24 cellular contexts compared by ENCODE assay signal in the genomic region with DNA sequence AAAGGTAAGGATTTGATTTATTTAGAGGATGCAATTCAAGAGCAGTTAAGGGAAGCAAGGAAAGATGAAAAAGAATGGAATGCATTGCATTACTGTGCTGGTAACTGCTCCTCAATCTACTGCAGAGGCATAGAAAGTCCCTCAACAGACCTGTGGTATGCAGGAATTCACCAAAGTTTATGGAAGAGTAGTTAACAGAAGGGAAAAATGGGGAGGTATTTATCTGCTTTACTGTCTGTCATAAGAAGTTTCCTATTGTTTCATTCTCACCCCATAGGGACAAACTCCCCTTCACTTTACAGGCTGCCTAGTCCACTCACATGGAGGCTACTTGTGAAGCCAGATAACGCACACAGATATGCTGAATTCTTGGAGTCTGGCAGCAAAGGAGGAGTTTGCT.
DNase-seq lines count a peak whose midpoint lies in the region; ATAC-seq, FAIRE-seq and TF ChIP-seq lines count a peak whose summit lies in the region.
"Had no signal": no experiment of that assay in that cellular context is flagged by ENCODE, and none has a peak within 500 bp of the region (broad histone marks: within the 10 kb centered on the region; RNA-seq: fewer than 3 reads in every experiment).

No MANE protein-coding gene starts in this region.

- 0 out of 2 replicates have a peak, but pooled peaks cover 6% of the 10 kb centered on the region for H3K4me1 ChIP-seq in GM23338 (ENCODE audit: insufficient read depth)
- no peaks in the 10 kb centered on the region for H3K4me1 ChIP-seq in NT2/D1 (ENCODE audit: insufficient read depth, insufficient read length)
- H3K4me1 ChIP-seq in H1 (replicated peaks in 1 of 4; ENCODE audit: control insufficient read depth in 3 of 4, insufficient read depth in 4 of 4, low read length in 3 of 4): no peaks in the 10 kb centered on the region; a peak in 2 of 7 replicates
- H3K4me1 ChIP-seq in mesendoderm (ENCODE audit: control insufficient read depth, low read depth, low read length): no peaks in the 10 kb centered on the region
- H3K4me1 ChIP-seq: BLaER1, HAP-1, SJSA1 had no signal

- H4K5ac ChIP-seq in H1 (ENCODE audit: insufficient read length, low read depth, low read length): no peak overlapping the region
- H4K5ac ChIP-seq in mesendoderm (ENCODE audit: low read length): no peak overlapping the region

- peak; percentile 63 for FAIRE-seq in H1 (lab: Jason Lieb, UNC)
- FAIRE-seq: D721Med, GM18507 had no signal

- WGBS in H1 (ENCODE audit: extremely low coverage in 1 of 2, insufficient coverage in 1 of 2, insufficient read length in 1 of 2, insufficient replicate concordance in 2 of 2, low coverage in 1 of 2, low lambda C conversion rate in 2 of 2, missing lambda C conversion rate in 1 of 2), 2 experiments: 60% methylated on average over 1 of the region's 1 CpG; no CpG with 5 or more reads in 1 of the 2 experiments
- no CpG with 5 or more reads among the region's 1 CpG for WGBS in mesendoderm (ENCODE audit: extremely low coverage, insufficient coverage, low lambda C conversion rate)

- peak; percentile 67 for DNase-seq in GM23338 (ENCODE audit: low spot score)
- peak; percentile 42 for DNase-seq in NT2/D1 (ENCODE audit: low read depth, low spot score)
- no peak for DNase-seq in H1 (ENCODE audit: low read depth in 1 of 2, low spot score in 2 of 2)
- DNase-seq in mesendoderm: peak; percentile 97
- no peak for DNase-seq in ureter (ENCODE audit: low spot score)
- no peak for DNase-seq in T-helper 9 cell
- DNase-seq: CD4-positive, CD25-positive, alpha-beta regulatory T cell; HFFc6; KBM-7; MV-4-11; NCI-H1105; NCI-H1436 treated with DMSO at 0.1 percent for 48 hours; NCI-H187 treated with DMSO at 0.1 percent for 48 hours; NCI-H446; NCI-H524 treated with DMSO at 0.1 percent for 48 hours; NCI-H774; PC-3 had no signal

- CTCF ChIA-PET in H1 (lab: Charles Lee; ENCODE audit: partially characterized antibody): no interaction called here

- peaks cover 6% of the 10 kb centered on the region; the same call in 2 of the 3 replicates for H3K4me1 Mint-ChIP-seq in GM23338
- H3K4me1 Mint-ChIP-seq: CD4-positive, CD25-positive, alpha-beta regulatory T cell had no signal

- no peaks in the 10 kb centered on the region for H3K79me2 ChIP-seq in GM23338 (replicated peaks; ENCODE audit: insufficient read depth)
- no peaks in the 10 kb centered on the region for H3K79me2 ChIP-seq in H1 (ENCODE audit: control insufficient read depth in 1 of 2, insufficient read depth in 2 of 2, low read length in 2 of 2)
- no peaks in the 10 kb centered on the region for H3K79me2 ChIP-seq in mesendoderm (ENCODE audit: control insufficient read depth, insufficient read depth, low read length)

- H2BK15ac ChIP-seq in H1 (ENCODE audit: low read length) (no peak overlapping the region), mesendoderm (replicated peaks; ENCODE audit: low read depth) (no peak overlapping the region)

- no peak for TF ChIP-seq RAD21 in H1 (IDR thresholded peaks at IDR 0.05 in 1 of 2, conservative IDR thresholded peaks at IDR 0.05 in 1 of 2; ENCODE audit: low read depth in 2 of 2, low read length in 2 of 2)

- TF ChIP-seq POLR2A in H1 (IDR thresholded peaks at IDR 0.05; ENCODE audit: control extremely low read depth in 1 of 2, low read depth in 2 of 2, low read length in 2 of 2): no peak

- H3K9me3 ChIP-seq in NT2/D1 (ENCODE audit: insufficient read depth, low read length) (no peaks in the 10 kb centered on the region), H1 (ENCODE audit: insufficient read depth in 2 of 2, low read depth in 1 of 2, low read length in 1 of 2) (no peaks in the 10 kb centered on the region)
- H3K9me3 ChIP-seq: HAP-1 had no signal

- no peak overlapping the region for H2BK5ac ChIP-seq in H1 (ENCODE audit: low read depth, low read length)
- H2BK5ac ChIP-seq in mesendoderm (ENCODE audit: low read length): no peak overlapping the region

- H3K23me2 ChIP-seq in H1 (ENCODE audit: low read depth, low read length): no peaks in the 10 kb centered on the region

- no peaks in the 10 kb centered on the region for H3K27me3 Mint-ChIP-seq in GM23338 (ENCODE audit: insufficient read depth, low read depth, poor library complexity)
- H3K27me3 Mint-ChIP-seq: CD4-positive, CD25-positive, alpha-beta regulatory T cell had no signal

- no peaks in the 10 kb centered on the region; the same call in 2 of the 3 replicates for H3K36me3 Mint-ChIP-seq in GM23338 (ENCODE audit: low read depth)
- H3K36me3 Mint-ChIP-seq: CD4-positive, CD25-positive, alpha-beta regulatory T cell had no signal

- H2BK120ac ChIP-seq in H1 (replicated peaks; ENCODE audit: low read depth, low read length): no peak overlapping the region
- no peak overlapping the region for H2BK120ac ChIP-seq in mesendoderm (ENCODE audit: low read depth, low read length)

- H3K27ac ChIP-seq in GM23338 (ENCODE audit: low read depth): peak overlapping the region; percentile 10; the same call in 1 of the 2 replicates
- no peak overlapping the region for H3K27ac ChIP-seq in H1 (ENCODE audit: low read depth, low read length)
- no peak overlapping the region for H3K27ac ChIP-seq in mesendoderm (ENCODE audit: low read depth, low read length)
- H3K27ac ChIP-seq: BLaER1, SJSA1 had no signal

- H3K23ac ChIP-seq in H1 (ENCODE audit: insufficient read length) (no peak overlapping the region), mesendoderm (ENCODE audit: low read length) (no peak overlapping the region)

- no peak overlapping the region for H3K9ac ChIP-seq in NT2/D1 (ENCODE audit: insufficient read length, low read depth)
- no peak overlapping the region for H3K9ac ChIP-seq in H1 (replicated peaks in 1 of 4; ENCODE audit: extremely low read depth in 1 of 4, low read depth in 3 of 4, low read length in 3 of 4)
- H3K9ac ChIP-seq in mesendoderm (ENCODE audit: low read length): no peak overlapping the region
- H3K9ac ChIP-seq: BLaER1 had no signal

- POLR2A ChIA-PET in H1 (lab: Charles Lee; ENCODE audit: partially characterized antibody): no interaction called here

- no peak overlapping the region for H2BK20ac ChIP-seq in H1 (ENCODE audit: low read length)

- H3K27me3 ChIP-seq in GM23338 (ENCODE audit: insufficient read depth) (no peaks in the 10 kb centered on the region), NT2/D1 (ENCODE audit: insufficient read depth, insufficient read length) (no peaks in the 10 kb centered on the region), H1 (replicated peaks in 1 of 4; ENCODE audit: control insufficient read depth in 3 of 4, extremely low read depth in 1 of 4, insufficient read depth in 3 of 4, low read length in 3 of 4) (no peaks in the 10 kb centered on the region), mesendoderm (ENCODE audit: insufficient read depth, low read length, poor library complexity) (no peaks in the 10 kb centered on the region)
- H3K27me3 ChIP-seq: BLaER1, SJSA1 had no signal

- H3K56ac ChIP-seq in H1 (replicated peaks; ENCODE audit: insufficient read length, low read depth, low read length) (no peak overlapping the region), mesendoderm (ENCODE audit: low read length) (no peak overlapping the region)

- peak overlapping the region; percentile 24; the same call in 1 of the 2 replicates for H3K27ac Mint-ChIP-seq in GM23338
- H3K27ac Mint-ChIP-seq: CD4-positive, CD25-positive, alpha-beta regulatory T cell; HFFc6 had no signal

- H3K14ac ChIP-seq in H1 (ENCODE audit: insufficient read length): no peak overlapping the region

- no peak overlapping the region for H2BK12ac ChIP-seq in H1 (ENCODE audit: low read depth, low read length)

- no peak overlapping the region for H4K91ac ChIP-seq in H1 (replicated peaks; ENCODE audit: insufficient read length, low read length)

- no peak for TF ChIP-seq EP300 in H1 (IDR thresholded peaks at IDR 0.05; ENCODE audit: borderline replicate concordance in 1 of 2, low read depth in 2 of 2, low read length in 2 of 2)

- no peaks in the 10 kb centered on the region for H3F3A ChIP-seq in GM23338 (replicated peaks; ENCODE audit: low read depth)

- peaks cover 14% of the 10 kb centered on the region; the same call in 2 of the 3 replicates for H3K9me3 Mint-ChIP-seq in GM23338

- H3K4me2 ChIP-seq in GM23338 (no peak overlapping the region), H1 (ENCODE audit: insufficient read depth in 1 of 2, low read depth in 2 of 2, low read length in 2 of 2) (peak overlapping the region in 1 of 2 experiments; percentile 34; a peak in 2 of 4 replicates), mesendoderm (ENCODE audit: low read length) (no peak overlapping the region)
- H3K4me2 ChIP-seq: BLaER1 had no signal

- no peaks in the 10 kb centered on the region for H3K36me3 ChIP-seq in GM23338 (ENCODE audit: insufficient read depth)
- H3K36me3 ChIP-seq in NT2/D1 (ENCODE audit: insufficient read depth, insufficient read length, low read length): no peaks in the 10 kb centered on the region
- H3K36me3 ChIP-seq in H1 (ENCODE audit: control insufficient read depth in 2 of 4, insufficient read depth in 4 of 4, low read length in 3 of 4): no peaks in the 10 kb centered on the region
- H3K36me3 ChIP-seq in mesendoderm (ENCODE audit: control insufficient read depth, insufficient read depth, low read length): no peaks in the 10 kb centered on the region
- H3K36me3 ChIP-seq: BLaER1, HAP-1, SJSA1 had no signal

- no peak overlapping the region for H3K4ac ChIP-seq in H1 (replicated peaks; ENCODE audit: insufficient read length, low read depth, low read length)
- H3K4ac ChIP-seq in mesendoderm (ENCODE audit: low read depth, low read length): no peak overlapping the region

- H3K4me3 ChIP-seq in GM23338: no peak overlapping the region
- H3K4me3 ChIP-seq in NT2/D1 (ENCODE audit: insufficient read length, low read depth): no peak overlapping the region
- H3K4me3 ChIP-seq in H1 (ENCODE audit: extremely low read depth in 1 of 4, insufficient read depth in 2 of 4, low read depth in 3 of 4, low read length in 4 of 4): no peak overlapping the region
- H3K4me3 ChIP-seq in mesendoderm (ENCODE audit: low read length): no peak overlapping the region
- H3K4me3 ChIP-seq: BLaER1, HAP-1, SJSA1 had no signal

- H2AFZ ChIP-seq in GM23338: no peak overlapping the region
- H2AFZ ChIP-seq in H1 (ENCODE audit: low read length): peak overlapping the region; percentile 89

- no peak overlapping the region for H4K8ac ChIP-seq in H1 (ENCODE audit: extremely low read depth, insufficient read depth, low read length)
- H4K8ac ChIP-seq in mesendoderm (ENCODE audit: low read depth, low read length): no peak overlapping the region

- H3K4me3 Mint-ChIP-seq in GM23338: no peak overlapping the region
- H3K4me3 Mint-ChIP-seq: CD4-positive, CD25-positive, alpha-beta regulatory T cell; HFFc6 had no signal

- no peak overlapping the region for H3K18ac ChIP-seq in H1 (ENCODE audit: extremely low read depth, low read length)
- no peak overlapping the region for H3K18ac ChIP-seq in mesendoderm (ENCODE audit: low read length)

- H2AK5ac ChIP-seq in H1 (ENCODE audit: low read depth, low read length) (no peak overlapping the region), mesendoderm (ENCODE audit: low read length) (no peak overlapping the region)

- ATAC-seq in GM23338: peak; percentile 86
- ATAC-seq in activated CD4-positive, CD25-positive, alpha-beta regulatory T cell treated with anti-CD3 and anti-CD28 coated beads, Interleukin-2, amount 50 U/mL, for 24 hours: no peak
- no peak for ATAC-seq in GM19328 (IDR thresholded peaks at IDR 0.05; ENCODE audit: unreplicated experiment)
- ATAC-seq: PC-3 had no signal

- H3K9me2 ChIP-seq in GM23338 (ENCODE audit: insufficient read depth): no peaks in the 10 kb centered on the region

- TF ChIP-seq CTCF in GM23338 (conservative IDR thresholded peaks at IDR 0.05; ENCODE audit: low read depth in 2 of 2) (no peak), H1 (IDR thresholded peaks at IDR 0.05; ENCODE audit: control extremely low read depth in 1 of 3, insufficient read depth in 1 of 3, low read depth in 1 of 3, low read length in 3 of 3) (no peak)

- H4K20me1 ChIP-seq in GM23338 (replicated peaks; ENCODE audit: insufficient read depth) (no peaks in the 10 kb centered on the region), H1 (replicated peaks in 1 of 2; ENCODE audit: control insufficient read depth in 1 of 2, insufficient read depth in 2 of 2, low read length in 2 of 2) (no peaks in the 10 kb centered on the region)
- H4K20me1 ChIP-seq: BLaER1 had no signal

- H3K79me1 ChIP-seq in H1 (ENCODE audit: low read depth, low read length) (no peaks in the 10 kb centered on the region), mesendoderm (ENCODE audit: low read length) (no peaks in the 10 kb centered on the region)

Comparison
In these comparisons a context has a peak if more than half of its experiments do, and no peak if none do; other contexts are left out.
1. DNase-seq: peak in GM23338 (single experiment), NT2/D1 (single experiment) and mesendoderm (single experiment); none in H1 (0 of 2), ureter (single experiment) and T-helper 9 cell (single experiment).